Comparison of ENCODE assay signal across 10 cellular contexts in the genomic region with DNA sequence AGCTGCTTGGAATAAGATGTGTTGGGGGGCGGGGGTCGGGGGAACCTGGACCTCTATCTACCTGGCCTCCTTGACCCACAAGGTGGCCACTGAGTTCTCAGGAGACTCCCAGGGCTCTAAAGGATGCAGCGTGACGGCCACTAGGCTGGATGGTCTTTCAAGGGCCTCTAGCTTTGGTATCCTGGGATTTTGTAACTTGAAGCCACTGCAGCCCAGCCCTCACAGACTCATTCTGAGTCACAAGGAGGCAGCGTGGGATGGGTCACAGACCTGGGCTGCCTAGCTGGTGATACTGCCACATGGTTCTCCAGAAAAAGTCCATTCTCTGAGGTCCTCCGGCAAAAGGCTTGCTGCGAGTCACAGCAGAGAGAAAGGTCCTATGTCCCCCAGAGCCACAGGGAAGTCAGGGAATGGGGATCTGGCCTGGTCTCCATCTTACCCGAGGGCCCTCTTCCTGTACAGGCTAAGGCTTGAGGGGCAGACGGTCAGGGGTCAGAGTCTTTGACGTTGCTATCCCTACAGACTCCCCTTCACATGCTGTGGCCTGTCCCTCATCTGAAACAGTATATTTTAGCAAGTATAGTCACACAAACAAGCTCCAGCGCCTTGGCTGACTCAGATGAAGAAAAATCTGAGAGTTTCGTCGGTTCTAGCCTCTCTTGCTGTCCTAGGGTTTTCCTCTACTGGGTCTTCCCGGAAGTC. TPM values are rescaled to one million over a fixed set of nuclear protein-coding genes. Genes with fewer than 3 reads are reported as not detected.
DNase-seq lines count a peak whose midpoint lies in the region; ATAC-seq, FAIRE-seq and TF ChIP-seq lines count a peak whose summit lies in the region.
"Had no signal": no experiment of that assay in that cellular context is flagged by ENCODE, and none has a peak within 500 bp of the region (broad histone marks: within the 10 kb centered on the region; RNA-seq: fewer than 3 reads in every experiment).

No MANE protein-coding gene starts in this region.

- no peak for TF ChIP-seq POLR2A in H54 (IDR thresholded peaks at IDR 0.05; ENCODE audit: low read depth, low read length)

- peak; percentile 92 for ATAC-seq in foreskin keratinocyte
- ATAC-seq in HG02884 (IDR thresholded peaks at IDR 0.05; ENCODE audit: unreplicated experiment): no peak

- H3K27ac Mint-ChIP-seq in activated T-helper 2 cell treated with anti-CD3 and anti-CD28 coated beads, Interferon-gamma antibody, Interleukin-2, Interleukin-4, amounts not matched to agents 10 μg/mL and 5 μg/mL and 100 μg/mL, durations not matched to agents 14 hours and 24 hours and 36 hours: no peak overlapping the region
- H3K27ac Mint-ChIP-seq: brain had no signal

- no peaks in the 10 kb centered on the region for H3K27me3 Mint-ChIP-seq in activated T-helper 2 cell treated with anti-CD3 and anti-CD28 coated beads, Interferon-gamma antibody, Interleukin-2, Interleukin-4, amounts not matched to agents 10 μg/mL and 5 μg/mL and 100 μg/mL, durations not matched to agents 14 hours and 24 hours and 36 hours (ENCODE audit: low read depth)
- H3K27me3 Mint-ChIP-seq: brain had no signal

- H3K4me3 Mint-ChIP-seq in activated T-helper 2 cell treated with anti-CD3 and anti-CD28 coated beads, Interferon-gamma antibody, Interleukin-2, Interleukin-4, amounts not matched to agents 10 μg/mL and 5 μg/mL and 100 μg/mL, durations not matched to agents 14 hours and 24 hours and 36 hours (ENCODE audit: low read depth): no peak overlapping the region
- H3K4me3 Mint-ChIP-seq: brain had no signal

- no peaks in the 10 kb centered on the region for H3K9me3 ChIP-seq in adipocyte (ENCODE audit: control insufficient read depth, low read length)
- no peaks in the 10 kb centered on the region for H3K9me3 ChIP-seq in skeletal muscle satellite cell (replicated peaks; ENCODE audit: low read length)

- peaks cover 3% of the 10 kb centered on the region for H3K27me3 ChIP-seq in adipocyte (replicated peaks; ENCODE audit: control insufficient read depth, insufficient read depth, low read length)
- H3K27me3 ChIP-seq in foreskin keratinocyte: peaks cover 9% of the 10 kb centered on the region
- no peaks in the 10 kb centered on the region for H3K27me3 ChIP-seq in skeletal muscle satellite cell (ENCODE audit: control insufficient read depth, insufficient read depth, low read length)

- H3K36me3 ChIP-seq in adipocyte (ENCODE audit: control insufficient read depth, insufficient read depth, low read length, severe bottlenecking) (no peaks in the 10 kb centered on the region), skeletal muscle satellite cell (ENCODE audit: insufficient read depth, low read length) (no peaks in the 10 kb centered on the region)

- peaks cover 14% of the 10 kb centered on the region for H3K4me1 ChIP-seq in adipocyte (ENCODE audit: control insufficient read depth, insufficient read depth, low read length)
- peaks cover 25% of the 10 kb centered on the region for H3K4me1 ChIP-seq in foreskin keratinocyte
- H3K4me1 ChIP-seq in skeletal muscle satellite cell (ENCODE audit: control insufficient read depth, insufficient read depth, low read length): peaks cover 31% of the 10 kb centered on the region

- H3K9me3 Mint-ChIP-seq in activated T-helper 2 cell treated with anti-CD3 and anti-CD28 coated beads, Interferon-gamma antibody, Interleukin-2, Interleukin-4, amounts not matched to agents 10 μg/mL and 5 μg/mL and 100 μg/mL, durations not matched to agents 14 hours and 24 hours and 36 hours: no peaks in the 10 kb centered on the region
- H3K9me3 Mint-ChIP-seq: brain had no signal

- no peaks in the 10 kb centered on the region for H3K36me3 Mint-ChIP-seq in activated T-helper 2 cell treated with anti-CD3 and anti-CD28 coated beads, Interferon-gamma antibody, Interleukin-2, Interleukin-4, amounts not matched to agents 10 μg/mL and 5 μg/mL and 100 μg/mL, durations not matched to agents 14 hours and 24 hours and 36 hours (ENCODE audit: low read depth)

- H3K9ac ChIP-seq in adipocyte (ENCODE audit: low read length) (no peak overlapping the region), skeletal muscle satellite cell (ENCODE audit: low read depth, low read length) (peak overlapping the region; percentile 45)

- DNase-seq in H54 (ENCODE audit: insufficient read length, low spot score): peak; percentile 92
- DNase-seq in adipocyte (ENCODE audit: low read depth): peak; percentile 85
- DNase-seq in foreskin keratinocyte: peak; percentile 54 to 74
- DNase-seq in MV-4-11 (lab: John Stamatoyannopoulos, UW): no peak
- DNase-seq in activated T-helper 2 cell treated with anti-CD3 and anti-CD28 coated beads, Interferon-gamma antibody, Interleukin-2, Interleukin-4, amounts not matched to agents 10 μg/mL and 5 μg/mL and 100 μg/mL, durations not matched to agents 14 hours and 24 hours and 36 hours (ENCODE audit: low spot score): no peak

- intact Hi-C loops in activated T-helper 2 cell treated with anti-CD3 and anti-CD28 coated beads, Interferon-gamma antibody, Interleukin-2, Interleukin-4, amounts not matched to agents 10 μg/mL and 5 μg/mL and 100 μg/mL, durations not matched to agents 14 hours and 24 hours and 36 hours (cut with micrococcal nuclease): no loop called here

- peak overlapping the region; percentile 65 for H3K27ac ChIP-seq in foreskin keratinocyte

- peak overlapping the region; percentile 66 for H3K4me2 ChIP-seq in skeletal muscle satellite cell (ENCODE audit: low read length)

- H3K4me3 ChIP-seq in adipocyte (ENCODE audit: low read length) (no peak overlapping the region), skeletal muscle satellite cell (ENCODE audit: low read length) (peak overlapping the region; percentile 27)
- H3K4me3 ChIP-seq: lung had no signal

- H3K4me1 Mint-ChIP-seq in activated T-helper 2 cell treated with anti-CD3 and anti-CD28 coated beads, Interferon-gamma antibody, Interleukin-2, Interleukin-4, amounts not matched to agents 10 μg/mL and 5 μg/mL and 100 μg/mL, durations not matched to agents 14 hours and 24 hours and 36 hours (ENCODE audit: low read depth): no peaks in the 10 kb centered on the region
- H3K4me1 Mint-ChIP-seq: brain had no signal

- TF ChIP-seq CTCF in foreskin keratinocyte (conservative IDR thresholded peaks at IDR 0.05): peak; percentile 22

- FAIRE-seq in H54 (lab: Jason Lieb, UNC): peak; percentile 52

RNA-seq across cellular contexts. Expression of a gene that starts 52.4 kb away (rescaled TPM):
- total RNA-seq in foreskin keratinocyte: not detected in 2 replicates
- polyA plus RNA-seq in foreskin keratinocyte: not detected in 2 replicates
- total RNA-seq in skeletal muscle satellite cell (2012; rRNA removed): under 0.01 TPM in 1 of 2 replicates, not detected in the other
- total RNA-seq in activated T-helper 2 cell treated with anti-CD3 and anti-CD28 coated beads, Interferon-gamma antibody, Interleukin-2, Interleukin-4, amounts not matched to agents 10 μg/mL and 5 μg/mL and 100 μg/mL, durations not matched to agents 14 hours and 24 hours and 36 hours: not detected in 2 replicates
- total RNA-seq: lung, pulmonary artery endothelial cell had no signal

Comparison
In these comparisons a context has a peak if more than half of its experiments do, and no peak if none do; other contexts are left out.
1. DNase-seq: peak in H54 (single experiment), adipocyte (single experiment) and foreskin keratinocyte (2 of 2); none in MV-4-11 (single experiment) and activated T-helper 2 cell treated with anti-CD3 and anti-CD28 coated beads, Interferon-gamma antibody, Interleukin-2, Interleukin-4, amounts not matched to agents 10 μg/mL and 5 μg/mL and 100 μg/mL, durations not matched to agents 14 hours and 24 hours and 36 hours (single experiment).